8 cellular contexts compared by ENCODE assay signal in genomic region chr7:4641667-4642467, GRCh38. TPM values are rescaled to one million over a fixed set of nuclear protein-coding genes. Genes with fewer than 3 reads are reported as not detected.
DNase-seq lines count a peak whose midpoint lies in the region; ATAC-seq and TF ChIP-seq lines count a peak whose summit lies in the region.

No MANE protein-coding gene starts in this region.

- H3K27me3 ChIP-seq in esophagus squamous epithelium: no peaks in the 10 kb centered on the region

- POLR2A ChIA-PET in naive thymus-derived CD8-positive, alpha-beta T cell (lab: Charles Lee): interaction anchor here (0.6 to 3.7 kb wide), 34 partner anchors 9 to 1258 kb away, joined by 3 to 198 read pairs (median 4); partner anchors contain the start of genes AP5Z1, FOXK1 and RBAK

- peak in 5 of 6 experiments; percentile 14 to 79 (median 55) for TF ChIP-seq CTCF in esophagus squamous epithelium (IDR thresholded peaks at IDR 0.05)

- TF ChIP-seq POLR2A in esophagus squamous epithelium (IDR thresholded peaks at IDR 0.05): peak in 3 of 4 donors; percentile 66 to 88 (median 87)

- intact Hi-C loops in esophagus squamous epithelium (cut with DNase I): loop anchor here (2.0 kb wide), 1 partner anchor 41 kb away; the partner anchor contains the start of gene FOXK1

- H3K27ac ChIP-seq in esophagus squamous epithelium: peak overlapping the region; percentile 80 to 95 (median 89)

- H3K36me3 ChIP-seq in esophagus squamous epithelium: no peaks in the 10 kb centered on the region

- H3K36me3 Mint-ChIP-seq in activated T-cell treated with anti-CD3 and anti-CD28 coated beads, Interleukin-2, amount 50 U/mL, for 4 hours (ENCODE audit: insufficient read depth): no peaks in the 10 kb centered on the region
- no peaks in the 10 kb centered on the region for H3K36me3 Mint-ChIP-seq in naive thymus-derived CD8-positive, alpha-beta T cell

- H3K4me1 Mint-ChIP-seq in activated T-cell treated with anti-CD3 and anti-CD28 coated beads, Interleukin-2, amount 50 U/mL, for 4 hours (ENCODE audit: low read depth): peaks cover 11% of the 10 kb centered on the region
- peaks cover 5 to 17% (median 10%) of the 10 kb centered on the region in 4 donors for H3K4me1 Mint-ChIP-seq in naive thymus-derived CD8-positive, alpha-beta T cell

- 0 to 1% methylated on average over 1 to 25 of the region's 103 CpGs for WGBS in esophagus squamous epithelium, 2 donors

- H3K9me3 Mint-ChIP-seq in activated T-cell treated with anti-CD3 and anti-CD28 coated beads, Interleukin-2, amount 50 U/mL, for 4 hours: no peaks in the 10 kb centered on the region
- H3K9me3 Mint-ChIP-seq in naive thymus-derived CD8-positive, alpha-beta T cell: no peaks in the 10 kb centered on the region

- H3K9me3 ChIP-seq in esophagus squamous epithelium: no peaks in the 10 kb centered on the region

- peak; percentile 77 for ATAC-seq in GM21526 (IDR thresholded peaks at IDR 0.05; ENCODE audit: low FRiP score, unreplicated experiment)
- peak; percentile 88 to 93 for ATAC-seq in activated T-cell treated with anti-CD3 and anti-CD28 coated beads, Interleukin-2, amount 50 U/mL, for 4 hours
- ATAC-seq in naive thymus-derived CD8-positive, alpha-beta T cell: peak; percentile 81

- peak; percentile 95 for DNase-seq in DMS53 (lab: John Stamatoyannopoulos, UW)
- peak; percentile 92 for DNase-seq in HuH-7 (ENCODE audit: low spot score)
- peak; percentile 94 for DNase-seq in OCI-M1 (lab: John Stamatoyannopoulos, UW)
- peak; percentile 96 for DNase-seq in activated T-cell treated with anti-CD3 and anti-CD28 coated beads, Interleukin-2, amount 50 U/mL, for 4 hours
- peak; percentile 68 for DNase-seq in esophagus squamous epithelium (lab: John Stamatoyannopoulos, UW)
- peak; percentile 88 to 100 (median 98) for DNase-seq in naive thymus-derived CD8-positive, alpha-beta T cell
- DNase-seq in stimulated activated naive CD4-positive, alpha-beta T cell (lab: John Stamatoyannopoulos, UW): peak; percentile 92 to 99 (median 96)

- H3K4me3 ChIP-seq in esophagus squamous epithelium: peak overlapping the region; percentile 44 to 90 (median 62)

- peaks cover 0 to 17% (median 9%) of the 10 kb centered on the region in 3 donors for H3K4me1 ChIP-seq in esophagus squamous epithelium

- H3K27ac Mint-ChIP-seq in naive thymus-derived CD8-positive, alpha-beta T cell: peak overlapping the region; percentile 94 to 98 (median 96)

- no peaks in the 10 kb centered on the region for H3K27me3 Mint-ChIP-seq in activated T-cell treated with anti-CD3 and anti-CD28 coated beads, Interleukin-2, amount 50 U/mL, for 4 hours (ENCODE audit: low read depth)
- H3K27me3 Mint-ChIP-seq in naive thymus-derived CD8-positive, alpha-beta T cell: no peaks in the 10 kb centered on the region

- H3K4me3 Mint-ChIP-seq in activated T-cell treated with anti-CD3 and anti-CD28 coated beads, Interleukin-2, amount 50 U/mL, for 4 hours: peak overlapping the region; percentile 89
- peak overlapping the region; percentile 83 to 94 (median 91) for H3K4me3 Mint-ChIP-seq in naive thymus-derived CD8-positive, alpha-beta T cell

RNA-seq across cellular contexts. Expression of gene FOXK1, which starts 40.2 kb away (rescaled TPM):
- 10 to 100 TPM; 46.6 to 47.9 (median 46.8) TPM for total RNA-seq in activated T-cell treated with anti-CD3 and anti-CD28 coated beads, Interleukin-2, amount 50 U/mL, for 4 hours
- 10 to 100 TPM; 11.9 to 25.7 (median 15.9) TPM for total RNA-seq in esophagus squamous epithelium
- total RNA-seq in naive thymus-derived CD8-positive, alpha-beta T cell: 10 to 100 TPM; 71.5 to 78.5 TPM
- 1 to 10 TPM; 2.3 to 5.6 (median 3.6) TPM for polyA plus RNA-seq in naive thymus-derived CD8-positive, alpha-beta T cell

Comparison
In these comparisons a context has a peak if more than half of its experiments do, and no peak if none do; other contexts are left out.
1. Peak in every context shown above with its lines: DNase-seq, ATAC-seq, H3K4me3 ChIP-seq and H3K27ac ChIP-seq.